ENCODE assay signal across 1 cellular context in the genomic region with DNA sequence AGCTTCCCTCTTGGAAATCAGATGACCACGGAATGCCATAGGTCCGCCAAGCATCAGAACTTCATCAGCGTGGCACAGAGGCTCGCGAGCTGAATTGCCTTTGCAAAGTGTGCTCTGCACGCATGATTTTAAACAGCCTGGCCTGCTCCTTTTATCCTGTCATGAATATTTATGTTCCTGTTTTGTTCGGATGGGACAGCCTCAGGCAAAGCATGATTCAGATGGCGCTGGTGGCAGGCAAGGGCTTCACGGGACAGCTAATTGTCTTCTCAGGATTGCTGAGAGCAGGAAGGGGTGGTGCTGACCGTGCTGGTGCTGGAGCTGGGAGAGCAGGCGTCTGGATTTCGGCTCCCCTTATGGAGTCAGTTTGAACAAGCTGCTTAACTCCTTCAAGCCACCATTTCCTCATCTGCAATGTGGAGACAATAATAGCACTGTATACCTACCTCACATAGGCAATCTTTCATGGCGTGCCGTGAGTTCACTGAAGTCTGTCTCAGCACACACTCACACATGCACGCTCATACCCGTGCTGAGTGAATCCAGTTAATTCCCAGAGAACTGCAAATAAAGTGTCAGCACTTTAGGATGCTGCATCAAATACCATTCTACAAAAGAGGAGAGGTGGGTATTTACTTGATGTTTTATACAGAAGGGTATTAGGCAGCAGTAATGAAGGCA.
TF ChIP-seq lines count a peak whose summit lies in the region.

No MANE protein-coding gene starts in this region.

TF ChIP-seq in GM23338, 12 proteins besides CTCF, POLR2A, EP300 and RAD21 (continued from another document):
- TF ChIP-seq, protein P1, sequence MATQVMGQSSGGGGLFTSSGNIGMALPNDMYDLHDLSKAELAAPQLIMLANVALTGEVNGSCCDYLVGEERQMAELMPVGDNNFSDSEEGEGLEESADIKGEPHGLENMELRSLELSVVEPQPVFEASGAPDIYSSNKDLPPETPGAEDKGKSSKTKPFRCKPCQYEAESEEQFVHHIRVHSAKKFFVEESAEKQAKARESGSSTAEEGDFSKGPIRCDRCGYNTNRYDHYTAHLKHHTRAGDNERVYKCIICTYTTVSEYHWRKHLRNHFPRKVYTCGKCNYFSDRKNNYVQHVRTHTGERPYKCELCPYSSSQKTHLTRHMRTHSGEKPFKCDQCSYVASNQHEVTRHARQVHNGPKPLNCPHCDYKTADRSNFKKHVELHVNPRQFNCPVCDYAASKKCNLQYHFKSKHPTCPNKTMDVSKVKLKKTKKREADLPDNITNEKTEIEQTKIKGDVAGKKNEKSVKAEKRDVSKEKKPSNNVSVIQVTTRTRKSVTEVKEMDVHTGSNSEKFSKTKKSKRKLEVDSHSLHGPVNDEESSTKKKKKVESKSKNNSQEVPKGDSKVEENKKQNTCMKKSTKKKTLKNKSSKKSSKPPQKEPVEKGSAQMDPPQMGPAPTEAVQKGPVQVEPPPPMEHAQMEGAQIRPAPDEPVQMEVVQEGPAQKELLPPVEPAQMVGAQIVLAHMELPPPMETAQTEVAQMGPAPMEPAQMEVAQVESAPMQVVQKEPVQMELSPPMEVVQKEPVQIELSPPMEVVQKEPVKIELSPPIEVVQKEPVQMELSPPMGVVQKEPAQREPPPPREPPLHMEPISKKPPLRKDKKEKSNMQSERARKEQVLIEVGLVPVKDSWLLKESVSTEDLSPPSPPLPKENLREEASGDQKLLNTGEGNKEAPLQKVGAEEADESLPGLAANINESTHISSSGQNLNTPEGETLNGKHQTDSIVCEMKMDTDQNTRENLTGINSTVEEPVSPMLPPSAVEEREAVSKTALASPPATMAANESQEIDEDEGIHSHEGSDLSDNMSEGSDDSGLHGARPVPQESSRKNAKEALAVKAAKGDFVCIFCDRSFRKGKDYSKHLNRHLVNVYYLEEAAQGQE (IDR thresholded peaks at IDR 0.05; ENCODE audit: unreplicated experiment): no peak
- no peak for TF ChIP-seq EZH2 (IDR thresholded peaks at IDR 0.05; ENCODE audit: low read depth, unreplicated experiment)
- TF ChIP-seq CREB1 (CRISPR knock-in tag; IDR thresholded peaks at IDR 0.05; ENCODE audit: low read depth): no peak
- TF ChIP-seq ZNF331 (CRISPR knock-in tag; IDR thresholded peaks at IDR 0.05; ENCODE audit: low read depth): no peak
- TF ChIP-seq, protein P2, sequence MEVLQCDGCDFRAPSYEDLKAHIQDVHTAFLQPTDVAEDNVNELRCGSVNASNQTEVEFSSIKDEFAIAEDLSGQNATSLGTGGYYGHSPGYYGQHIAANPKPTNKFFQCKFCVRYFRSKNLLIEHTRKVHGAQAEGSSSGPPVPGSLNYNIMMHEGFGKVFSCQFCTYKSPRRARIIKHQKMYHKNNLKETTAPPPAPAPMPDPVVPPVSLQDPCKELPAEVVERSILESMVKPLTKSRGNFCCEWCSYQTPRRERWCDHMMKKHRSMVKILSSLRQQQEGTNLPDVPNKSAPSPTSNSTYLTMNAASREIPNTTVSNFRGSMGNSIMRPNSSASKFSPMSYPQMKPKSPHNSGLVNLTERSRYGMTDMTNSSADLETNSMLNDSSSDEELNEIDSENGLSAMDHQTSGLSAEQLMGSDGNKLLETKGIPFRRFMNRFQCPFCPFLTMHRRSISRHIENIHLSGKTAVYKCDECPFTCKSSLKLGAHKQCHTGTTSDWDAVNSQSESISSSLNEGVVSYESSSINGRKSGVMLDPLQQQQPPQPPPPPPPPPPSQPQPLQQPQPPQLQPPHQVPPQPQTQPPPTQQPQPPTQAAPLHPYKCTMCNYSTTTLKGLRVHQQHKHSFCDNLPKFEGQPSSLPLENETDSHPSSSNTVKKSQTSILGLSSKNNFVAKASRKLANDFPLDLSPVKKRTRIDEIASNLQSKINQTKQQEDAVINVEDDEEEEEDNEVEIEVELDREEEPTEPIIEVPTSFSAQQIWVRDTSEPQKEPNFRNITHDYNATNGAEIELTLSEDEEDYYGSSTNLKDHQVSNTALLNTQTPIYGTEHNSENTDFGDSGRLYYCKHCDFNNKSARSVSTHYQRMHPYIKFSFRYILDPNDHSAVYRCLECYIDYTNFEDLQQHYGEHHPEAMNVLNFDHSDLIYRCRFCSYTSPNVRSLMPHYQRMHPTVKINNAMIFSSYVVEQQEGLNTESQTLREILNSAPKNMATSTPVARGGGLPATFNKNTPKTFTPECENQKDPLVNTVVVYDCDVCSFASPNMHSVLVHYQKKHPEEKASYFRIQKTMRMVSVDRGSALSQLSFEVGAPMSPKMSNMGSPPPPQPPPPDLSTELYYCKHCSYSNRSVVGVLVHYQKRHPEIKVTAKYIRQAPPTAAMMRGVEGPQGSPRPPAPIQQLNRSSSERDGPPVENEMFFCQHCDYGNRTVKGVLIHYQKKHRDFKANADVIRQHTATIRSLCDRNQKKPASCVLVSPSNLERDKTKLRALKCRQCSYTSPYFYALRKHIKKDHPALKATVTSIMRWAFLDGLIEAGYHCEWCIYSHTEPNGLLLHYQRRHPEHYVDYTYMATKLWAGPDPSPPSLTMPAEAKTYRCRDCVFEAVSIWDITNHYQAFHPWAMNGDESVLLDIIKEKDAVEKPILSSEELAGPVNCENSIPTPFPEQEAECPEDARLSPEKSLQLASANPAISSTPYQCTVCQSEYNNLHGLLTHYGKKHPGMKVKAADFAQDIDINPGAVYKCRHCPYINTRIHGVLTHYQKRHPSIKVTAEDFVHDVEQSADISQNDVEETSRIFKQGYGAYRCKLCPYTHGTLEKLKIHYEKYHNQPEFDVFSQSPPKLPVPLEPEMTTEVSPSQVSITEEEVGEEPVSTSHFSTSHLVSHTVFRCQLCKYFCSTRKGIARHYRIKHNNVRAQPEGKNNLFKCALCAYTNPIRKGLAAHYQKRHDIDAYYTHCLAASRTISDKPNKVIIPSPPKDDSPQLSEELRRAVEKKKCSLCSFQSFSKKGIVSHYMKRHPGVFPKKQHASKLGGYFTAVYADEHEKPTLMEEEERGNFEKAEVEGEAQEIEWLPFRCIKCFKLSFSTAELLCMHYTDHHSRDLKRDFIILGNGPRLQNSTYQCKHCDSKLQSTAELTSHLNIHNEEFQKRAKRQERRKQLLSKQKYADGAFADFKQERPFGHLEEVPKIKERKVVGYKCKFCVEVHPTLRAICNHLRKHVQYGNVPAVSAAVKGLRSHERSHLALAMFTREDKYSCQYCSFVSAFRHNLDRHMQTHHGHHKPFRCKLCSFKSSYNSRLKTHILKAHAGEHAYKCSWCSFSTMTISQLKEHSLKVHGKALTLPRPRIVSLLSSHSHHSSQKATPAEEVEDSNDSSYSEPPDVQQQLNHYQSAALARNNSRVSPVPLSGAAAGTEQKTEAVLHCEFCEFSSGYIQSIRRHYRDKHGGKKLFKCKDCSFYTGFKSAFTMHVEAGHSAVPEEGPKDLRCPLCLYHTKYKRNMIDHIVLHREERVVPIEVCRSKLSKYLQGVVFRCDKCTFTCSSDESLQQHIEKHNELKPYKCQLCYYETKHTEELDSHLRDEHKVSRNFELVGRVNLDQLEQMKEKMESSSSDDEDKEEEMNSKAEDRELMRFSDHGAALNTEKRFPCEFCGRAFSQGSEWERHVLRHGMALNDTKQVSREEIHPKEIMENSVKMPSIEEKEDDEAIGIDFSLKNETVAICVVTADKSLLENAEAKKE (CRISPR knock-in tag; IDR thresholded peaks at IDR 0.05): no peak
